In genomic region chr5:40429258-40430111, GRCh38 we compare ENCODE assay signal across 9 cellular contexts.
DNase-seq lines count a peak whose midpoint lies in the region; ATAC-seq and TF ChIP-seq lines count a peak whose summit lies in the region.
"Had no signal": no experiment of that assay in that cellular context is flagged by ENCODE, and none has a peak within 500 bp of the region (broad histone marks: within the 10 kb centered on the region; RNA-seq: fewer than 3 reads in every experiment).

No MANE protein-coding gene starts in this region.

- POLR2A ChIA-PET in CD4-positive, alpha-beta T cell (lab: Charles Lee): interaction anchor here (4.5 kb wide), 1 partner anchor 19 kb away, joined by 29 read pairs; no protein-coding TSS in a partner anchor

- WGBS in right lobe of liver (ENCODE audit: insufficient coverage, low coverage, low lambda C conversion rate, missing lambda C conversion rate): 36% methylated on average over 2 of the region's 2 CpGs

- H3K36me3 ChIP-seq in right lobe of liver: no peaks in the 10 kb centered on the region

- CTCF ChIA-PET in CD4-positive, alpha-beta T cell (lab: Charles Lee): no interaction called here

- no peaks in the 10 kb centered on the region for H3K27me3 ChIP-seq in CD4-positive, alpha-beta T cell (ENCODE audit: control insufficient read depth, insufficient read depth, low read length)
- H3K27me3 ChIP-seq in right lobe of liver: no peaks in the 10 kb centered on the region

- intact Hi-C loops in CD4-positive, alpha-beta T cell (cut with DNase I, micrococcal nuclease): loop anchor here in 1 of 2 experiments (5.0 kb wide), 1 partner anchor 37 kb away; no protein-coding TSS in a partner anchor
- intact Hi-C loops in activated T-helper 2 cell treated with anti-CD3 and anti-CD28 coated beads, Interferon-gamma antibody, Interleukin-2, Interleukin-4, amounts not matched to agents 10 μg/mL and 5 μg/mL and 100 μg/mL, durations not matched to agents 14 hours and 24 hours and 36 hours (cut with micrococcal nuclease): loop anchor here (1.0 to 2.0 kb wide), 6 partner anchors 8 to 249 kb away; partner anchors contain the start of gene PTGER4
- intact Hi-C loops in right lobe of liver (cut with DNase I): no loop called here

- no peaks in the 10 kb centered on the region for H3K27me3 Mint-ChIP-seq in CD4-positive, alpha-beta T cell
- H3K27me3 Mint-ChIP-seq in activated T-helper 2 cell treated with anti-CD3 and anti-CD28 coated beads, Interferon-gamma antibody, Interleukin-2, Interleukin-4, amounts not matched to agents 10 μg/mL and 5 μg/mL and 100 μg/mL, durations not matched to agents 14 hours and 24 hours and 36 hours (ENCODE audit: low read depth): no peaks in the 10 kb centered on the region

- no peak overlapping the region for H3K4me3 ChIP-seq in Jurkat, Clone E6-1 (ENCODE audit: low read length)
- no peak overlapping the region for H3K4me3 ChIP-seq in right lobe of liver
- H3K4me3 ChIP-seq: SK-N-MC had no signal

- H3K9me3 ChIP-seq in CD4-positive, alpha-beta T cell (ENCODE audit: control insufficient read depth, low read length): no peaks in the 10 kb centered on the region
- no peaks in the 10 kb centered on the region for H3K9me3 ChIP-seq in right lobe of liver

- peaks cover 2% of the 10 kb centered on the region for H3K9me3 Mint-ChIP-seq in CD4-positive, alpha-beta T cell
- H3K9me3 Mint-ChIP-seq in activated T-helper 2 cell treated with anti-CD3 and anti-CD28 coated beads, Interferon-gamma antibody, Interleukin-2, Interleukin-4, amounts not matched to agents 10 μg/mL and 5 μg/mL and 100 μg/mL, durations not matched to agents 14 hours and 24 hours and 36 hours: peaks cover 18% of the 10 kb centered on the region

- DNase-seq in CD4-positive, alpha-beta T cell: no peak
- peak; percentile 70 for DNase-seq in Jurkat, Clone E6-1 (ENCODE audit: low read depth, low spot score)
- no peak for DNase-seq in activated T-helper 2 cell treated with anti-CD3 and anti-CD28 coated beads, Interferon-gamma antibody, Interleukin-2, Interleukin-4, amounts not matched to agents 10 μg/mL and 5 μg/mL and 100 μg/mL, durations not matched to agents 14 hours and 24 hours and 36 hours (ENCODE audit: low spot score)
- DNase-seq in right lobe of liver (no peak), caudate nucleus (lab: John Stamatoyannopoulos, UW) (no peak), NCI-H146 (lab: John Stamatoyannopoulos, UW) (no peak), cerebellar cortex (ENCODE audit: low spot score) (no peak)

- no peak for TF ChIP-seq CTCF in CD4-positive, alpha-beta T cell (IDR thresholded peaks at IDR 0.05)
- TF ChIP-seq CTCF in right lobe of liver (IDR thresholded peaks at IDR 0.05): no peak

- TF ChIP-seq POLR2A in right lobe of liver (IDR thresholded peaks at IDR 0.05): no peak

- no peak overlapping the region for H3K27ac ChIP-seq in CD4-positive, alpha-beta T cell (ENCODE audit: low read depth, low read length)
- H3K27ac ChIP-seq in right lobe of liver (no peak overlapping the region), caudate nucleus (ENCODE audit: low read depth, low read length) (no peak overlapping the region)
- H3K27ac ChIP-seq: SK-N-MC had no signal

- no peaks in the 10 kb centered on the region for H3K36me3 Mint-ChIP-seq in CD4-positive, alpha-beta T cell (ENCODE audit: low read depth)
- peaks cover 20% of the 10 kb centered on the region for H3K36me3 Mint-ChIP-seq in activated T-helper 2 cell treated with anti-CD3 and anti-CD28 coated beads, Interferon-gamma antibody, Interleukin-2, Interleukin-4, amounts not matched to agents 10 μg/mL and 5 μg/mL and 100 μg/mL, durations not matched to agents 14 hours and 24 hours and 36 hours (ENCODE audit: low read depth)

- peak; percentile 59 for ATAC-seq in CD4-positive, alpha-beta T cell (ENCODE audit: poor library complexity)
- ATAC-seq in right lobe of liver (peak; percentile 61 to 83 (median 80)), HG03108 (IDR thresholded peaks at IDR 0.05; ENCODE audit: unreplicated experiment) (no peak)

- no peaks in the 10 kb centered on the region for H3K4me1 ChIP-seq in right lobe of liver

- H3K4me1 Mint-ChIP-seq in CD4-positive, alpha-beta T cell (ENCODE audit: low read depth): peaks cover 28% of the 10 kb centered on the region
- peaks cover 58% of the 10 kb centered on the region for H3K4me1 Mint-ChIP-seq in activated T-helper 2 cell treated with anti-CD3 and anti-CD28 coated beads, Interferon-gamma antibody, Interleukin-2, Interleukin-4, amounts not matched to agents 10 μg/mL and 5 μg/mL and 100 μg/mL, durations not matched to agents 14 hours and 24 hours and 36 hours (ENCODE audit: low read depth)

- H3K27ac Mint-ChIP-seq in CD4-positive, alpha-beta T cell: peak overlapping the region; percentile 24
- H3K27ac Mint-ChIP-seq in activated T-helper 2 cell treated with anti-CD3 and anti-CD28 coated beads, Interferon-gamma antibody, Interleukin-2, Interleukin-4, amounts not matched to agents 10 μg/mL and 5 μg/mL and 100 μg/mL, durations not matched to agents 14 hours and 24 hours and 36 hours: peak overlapping the region; percentile 89

- no peak overlapping the region for H3K4me3 Mint-ChIP-seq in CD4-positive, alpha-beta T cell
- H3K4me3 Mint-ChIP-seq in activated T-helper 2 cell treated with anti-CD3 and anti-CD28 coated beads, Interferon-gamma antibody, Interleukin-2, Interleukin-4, amounts not matched to agents 10 μg/mL and 5 μg/mL and 100 μg/mL, durations not matched to agents 14 hours and 24 hours and 36 hours (ENCODE audit: low read depth): peak overlapping the region; percentile 0
